In genomic region chr17:69450131-69450530, GRCh38 we compare ENCODE assay signal across 25 cellular contexts. TPM values are rescaled to one million over a fixed set of nuclear protein-coding genes. Genes with fewer than 3 reads are reported as not detected.
DNase-seq lines count a peak whose midpoint lies in the region; ATAC-seq, FAIRE-seq and TF ChIP-seq lines count a peak whose summit lies in the region.
"Had no signal": no experiment of that assay in that cellular context is flagged by ENCODE, and none has a peak within 500 bp of the region (broad histone marks: within the 10 kb centered on the region; RNA-seq: fewer than 3 reads in every experiment).

No MANE protein-coding gene starts in this region.

- H3K4me2 ChIP-seq in IMR-90 (ENCODE audit: low read depth, low read length) (no peak overlapping the region), H1 (ENCODE audit: insufficient read depth in 1 of 2, low read depth in 2 of 2, low read length in 2 of 2) (peak overlapping the region in 1 of 2 experiments; percentile 16; a peak in 1 of 4 replicates), mesendoderm (ENCODE audit: low read length) (no peak overlapping the region)
- H3K4me2 ChIP-seq: A549 had no signal

- H3K18ac ChIP-seq in IMR-90 (ENCODE audit: low read depth, low read length) (no peak overlapping the region), H1 (ENCODE audit: extremely low read depth, low read length) (peak overlapping the region; percentile 76), mesendoderm (ENCODE audit: low read length) (no peak overlapping the region)

- POLR2A ChIA-PET in IMR-90 (lab: Charles Lee; ENCODE audit: unreplicated experiment): no interaction called here
- POLR2A ChIA-PET in H1 (lab: Charles Lee; ENCODE audit: partially characterized antibody): interaction anchor here (0.6 to 1.2 kb wide), 3 partner anchors 17 to 75 kb away, joined by 3 to 7 read pairs (median 3); no protein-coding TSS in a partner anchor

- H2BK20ac ChIP-seq in IMR-90 (ENCODE audit: low read depth, low read length) (no peak overlapping the region), H1 (ENCODE audit: low read length) (peak overlapping the region; percentile 92; the same call in 1 of the 2 replicates)

- no peak overlapping the region for H2AFZ ChIP-seq in IMR-90 (replicated peaks; ENCODE audit: low read length, poor library complexity)
- no peak overlapping the region for H2AFZ ChIP-seq in H1 (ENCODE audit: low read length)
- H2AFZ ChIP-seq: GM23248 had no signal

- H3K27ac ChIP-seq in IMR-90 (ENCODE audit: insufficient read depth, low read length) (no peak overlapping the region), H1 (ENCODE audit: low read depth, low read length) (no peak overlapping the region), mesendoderm (ENCODE audit: low read depth, low read length) (no peak overlapping the region)
- H3K27ac ChIP-seq: A549; BLaER1 treated with 17β-estradiol and CSF1 and Interleukin-3, amounts not matched to agents 10 nM and 100 nM; GM23248; SJSA1 had no signal

- CTCF ChIA-PET in IMR-90 (lab: Yijun Ruan, JAX): no interaction called here
- CTCF ChIA-PET in H1 (lab: Charles Lee; ENCODE audit: partially characterized antibody): interaction anchor here (1.0 kb wide), 1 partner anchor 10 kb away, joined by 3 read pairs; no protein-coding TSS in a partner anchor

- DNase-seq in IMR-90 (no peak), H1 (ENCODE audit: low read depth in 1 of 2, low spot score in 2 of 2) (no peak), mesendoderm (no peak), NCI-H146 (lab: John Stamatoyannopoulos, UW) (no peak), Right ventricle myocardium inferior (ENCODE audit: missing footprints) (no peak)
- DNase-seq: AML-193; Caco-2; CD4-positive, alpha-beta T cell; DMS79; GF-D8; GM23248; KBM-7; MV-4-11; NCI-H1105; NCI-H1436 treated with DMSO at 0.1 percent for 48 hours; NCI-H1930; NCI-H2107; NCI-H524; NCI-H748 treated with DMSO at 0.1 percent for 48 hours had no signal

- no peak overlapping the region for H2BK120ac ChIP-seq in IMR-90 (ENCODE audit: low read depth, low read length)
- peak overlapping the region; percentile 80 for H2BK120ac ChIP-seq in H1 (replicated peaks; ENCODE audit: low read depth, low read length)
- H2BK120ac ChIP-seq in mesendoderm (ENCODE audit: low read depth, low read length): no peak overlapping the region

- H3K27me3 ChIP-seq in IMR-90 (ENCODE audit: control insufficient read depth, insufficient read depth, low read length) (no peaks in the 10 kb centered on the region), H1 (replicated peaks in 1 of 4; ENCODE audit: control insufficient read depth in 3 of 4, extremely low read depth in 1 of 4, insufficient read depth in 3 of 4, low read length in 3 of 4) (no peaks in the 10 kb centered on the region), mesendoderm (ENCODE audit: insufficient read depth, low read length, poor library complexity) (no peaks in the 10 kb centered on the region)
- H3K27me3 ChIP-seq: SJSA1 had no signal

- H3K4me1 ChIP-seq in IMR-90 (ENCODE audit: control insufficient read depth, insufficient read depth, low read length) (peaks cover 4% of the 10 kb centered on the region; the same call in 1 of the 2 replicates), H1 (replicated peaks in 1 of 4; ENCODE audit: control insufficient read depth in 3 of 4, insufficient read depth in 4 of 4, low read length in 3 of 4) (peaks cover 13 to 28% (median 25%) of the 10 kb centered on the region in 4 experiments), mesendoderm (ENCODE audit: control insufficient read depth, low read depth, low read length) (peaks cover 17% of the 10 kb centered on the region)
- H3K4me1 ChIP-seq: Caco-2 had no signal

- H4K91ac ChIP-seq in IMR-90 (ENCODE audit: insufficient read depth, low read depth, low read length): no peak overlapping the region
- peak overlapping the region; percentile 84 for H4K91ac ChIP-seq in H1 (replicated peaks; ENCODE audit: insufficient read length, low read length)

- TF ChIP-seq RAD21 in IMR-90 (IDR thresholded peaks at IDR 0.05; ENCODE audit: low read length) (no peak), H1 (IDR thresholded peaks at IDR 0.05 in 1 of 2, conservative IDR thresholded peaks at IDR 0.05 in 1 of 2; ENCODE audit: low read depth in 2 of 2, low read length in 2 of 2) (no peak)

- no peak overlapping the region for H2BK5ac ChIP-seq in IMR-90 (ENCODE audit: low read depth, low read length, poor library complexity, severe bottlenecking)
- H2BK5ac ChIP-seq in H1 (ENCODE audit: low read depth, low read length): no peak overlapping the region
- peak overlapping the region; percentile 13 for H2BK5ac ChIP-seq in mesendoderm (ENCODE audit: low read length)

- H3K4me3 ChIP-seq in IMR-90 (ENCODE audit: insufficient read depth, low read depth, low read length): no peak overlapping the region
- no peak overlapping the region for H3K4me3 ChIP-seq in H1 (ENCODE audit: extremely low read depth in 1 of 4, insufficient read depth in 2 of 4, low read depth in 3 of 4, low read length in 4 of 4)
- no peak overlapping the region for H3K4me3 ChIP-seq in mesendoderm (ENCODE audit: low read length)
- H3K4me3 ChIP-seq: A549; BLaER1 treated with 17β-estradiol and CSF1 and Interleukin-3, amounts not matched to agents 10 nM and 100 nM; GM23248; SJSA1 had no signal

- intact Hi-C loops in IMR-90 (cut with micrococcal nuclease): loop anchor here (5.0 kb wide), 1 partner anchor 98 kb away; no protein-coding TSS in a partner anchor
- intact Hi-C loops in Right ventricle myocardium inferior (cut with DNase I): no loop called here

- no peak overlapping the region for H2AK5ac ChIP-seq in IMR-90 (ENCODE audit: low read depth, low read length)
- H2AK5ac ChIP-seq in H1 (ENCODE audit: low read depth, low read length): no peak overlapping the region
- H2AK5ac ChIP-seq in mesendoderm (ENCODE audit: low read length): peak overlapping the region; percentile 79

- no TSS peak for BruUV-seq in IMR-90 (replicated peaks; lab: Mats Ljungman, UMichigan)

- H3K9ac ChIP-seq in IMR-90 (ENCODE audit: low read depth, low read length): no peak overlapping the region
- no peak overlapping the region for H3K9ac ChIP-seq in H1 (replicated peaks in 1 of 4; ENCODE audit: extremely low read depth in 1 of 4, low read depth in 3 of 4, low read length in 3 of 4)
- H3K9ac ChIP-seq in mesendoderm (ENCODE audit: low read length): no peak overlapping the region
- H3K9ac ChIP-seq: BLaER1 treated with 17β-estradiol and CSF1 and Interleukin-3, amounts not matched to agents 10 nM and 100 nM; GM23248 had no signal

- H4K5ac ChIP-seq in IMR-90 (ENCODE audit: low read depth, low read length): no peak overlapping the region
- peak overlapping the region; percentile 59 for H4K5ac ChIP-seq in H1 (ENCODE audit: insufficient read length, low read depth, low read length)
- H4K5ac ChIP-seq in mesendoderm (ENCODE audit: low read length): no peak overlapping the region

- no peaks in the 10 kb centered on the region for H3K9me1 ChIP-seq in IMR-90 (ENCODE audit: insufficient read depth, low read length)

- no peaks in the 10 kb centered on the region for H3K79me1 ChIP-seq in IMR-90 (ENCODE audit: low read depth in 1 of 2, low read length in 2 of 2)
- H3K79me1 ChIP-seq in H1 (ENCODE audit: low read depth, low read length): peaks cover 3% of the 10 kb centered on the region; the same call in 1 of the 2 replicates
- H3K79me1 ChIP-seq in mesendoderm (ENCODE audit: low read length): no peaks in the 10 kb centered on the region

- H3K23me2 ChIP-seq in H1 (ENCODE audit: low read depth, low read length): no peaks in the 10 kb centered on the region

- H2AK9ac ChIP-seq in IMR-90 (replicated peaks; ENCODE audit: low read depth, low read length, poor library complexity): peak overlapping the region; percentile 15

- peak overlapping the region; percentile 93; the same call in 1 of the 2 replicates for H2BK12ac ChIP-seq in H1 (ENCODE audit: low read depth, low read length)

- in situ Hi-C loops in IMR-90 (cut with MboI; ENCODE audit: low sequenced_read_pairs): no loop called here

- dilution Hi-C loops in IMR-90 (cut with HindIII; ENCODE audit: low sequenced_read_pairs, unreplicated experiment): no loop called here

- peak overlapping the region; percentile 77 for H3K27ac Mint-ChIP-seq in stimulated activated memory B cell treated with anti-CD40 and anti-IgM and Interleukin-4, amounts not matched to agents 10 μg/mL and 1 μg/mL and 100 μg/mL, for 72 hours
- H3K27ac Mint-ChIP-seq: CD4-positive, alpha-beta T cell had no signal

- WGBS in IMR-90 (ENCODE audit: extremely low coverage in 2 of 2, insufficient read length in 1 of 2), 2 experiments: 72% methylated on average over 2 of the region's 4 CpGs; no CpG with 5 or more reads in 1 of the 2 experiments
- WGBS in H1 (ENCODE audit: extremely low coverage in 1 of 2, insufficient coverage in 1 of 2, insufficient read length in 1 of 2, insufficient replicate concordance in 2 of 2, low coverage in 1 of 2, low lambda C conversion rate in 2 of 2, missing lambda C conversion rate in 1 of 2), 2 experiments: 29% methylated on average over 3 of the region's 4 CpGs; no CpG with 5 or more reads in 1 of the 2 experiments
- WGBS in mesendoderm (ENCODE audit: extremely low coverage, insufficient coverage, low lambda C conversion rate): no CpG with 5 or more reads among the region's 4 CpGs

- no peaks in the 10 kb centered on the region for H4K20me1 ChIP-seq in IMR-90 (ENCODE audit: insufficient read depth, low read length)
- H4K20me1 ChIP-seq in H1 (replicated peaks in 1 of 2; ENCODE audit: control insufficient read depth in 1 of 2, insufficient read depth in 2 of 2, low read length in 2 of 2): peaks cover 0 to 2% of the 10 kb centered on the region in 2 experiments

- no peak for TF ChIP-seq CTCF in IMR-90 (conservative IDR thresholded peaks at IDR 0.05; ENCODE audit: low read depth, low read length)
- no peak for TF ChIP-seq CTCF in H1 (IDR thresholded peaks at IDR 0.05; ENCODE audit: control extremely low read depth in 1 of 3, insufficient read depth in 1 of 3, low read depth in 1 of 3, low read length in 3 of 3)

- no peak for FAIRE-seq in H1 (lab: Jason Lieb, UNC)
- FAIRE-seq: A549, GM12892 had no signal

- no peak for TF ChIP-seq EP300 in H1 (IDR thresholded peaks at IDR 0.05; ENCODE audit: borderline replicate concordance in 1 of 2, low read depth in 2 of 2, low read length in 2 of 2)

- H3K56ac ChIP-seq in IMR-90 (ENCODE audit: extremely low read depth, insufficient read depth, low read length) (no peak overlapping the region), H1 (replicated peaks; ENCODE audit: insufficient read length, low read depth, low read length) (no peak overlapping the region), mesendoderm (ENCODE audit: low read length) (peak overlapping the region; percentile 36)

- H3K4me3 Mint-ChIP-seq in stimulated activated memory B cell treated with anti-CD40 and anti-IgM and Interleukin-4, amounts not matched to agents 10 μg/mL and 1 μg/mL and 100 μg/mL, for 72 hours: no peak overlapping the region
- H3K4me3 Mint-ChIP-seq: CD4-positive, alpha-beta T cell had no signal

- H2BK15ac ChIP-seq in IMR-90 (ENCODE audit: low read depth, low read length) (no peak overlapping the region), H1 (ENCODE audit: low read length) (no peak overlapping the region; the same call in 1 of the 2 replicates), mesendoderm (replicated peaks; ENCODE audit: low read depth) (peak overlapping the region; percentile 67)

- H3K79me2 ChIP-seq in H1 (ENCODE audit: control insufficient read depth in 1 of 2, insufficient read depth in 2 of 2, low read length in 2 of 2) (peaks cover 0 to 21% of the 10 kb centered on the region in 2 experiments; a peak in 2 of 4 replicates), mesendoderm (ENCODE audit: control insufficient read depth, insufficient read depth, low read length) (no peaks in the 10 kb centered on the region)

- H3K14ac ChIP-seq in IMR-90 (replicated peaks; ENCODE audit: low read depth, low read length) (no peak overlapping the region), H1 (ENCODE audit: insufficient read length) (no peak overlapping the region)

- peaks cover 31% of the 10 kb centered on the region for H3K4me1 Mint-ChIP-seq in stimulated activated memory B cell treated with anti-CD40 and anti-IgM and Interleukin-4, amounts not matched to agents 10 μg/mL and 1 μg/mL and 100 μg/mL, for 72 hours

- no peak overlapping the region for H3K4ac ChIP-seq in IMR-90 (ENCODE audit: low read depth, low read length)
- H3K4ac ChIP-seq in H1 (replicated peaks; ENCODE audit: insufficient read length, low read depth, low read length): no peak overlapping the region
- no peak overlapping the region for H3K4ac ChIP-seq in mesendoderm (ENCODE audit: low read depth, low read length)

- H3K23ac ChIP-seq in IMR-90 (ENCODE audit: low read depth, low read length): no peak overlapping the region
- H3K23ac ChIP-seq in H1 (ENCODE audit: insufficient read length): no peak overlapping the region
- no peak overlapping the region for H3K23ac ChIP-seq in mesendoderm (ENCODE audit: low read length)

- no peaks in the 10 kb centered on the region for H3K36me3 Mint-ChIP-seq in stimulated activated memory B cell treated with anti-CD40 and anti-IgM and Interleukin-4, amounts not matched to agents 10 μg/mL and 1 μg/mL and 100 μg/mL, for 72 hours

- no peak for ATAC-seq in IMR-90 (ENCODE audit: low read depth)
- no peak for ATAC-seq in stimulated activated memory B cell treated with anti-CD40 and anti-IgM and Interleukin-4, amounts not matched to agents 10 μg/mL and 1 μg/mL and 100 μg/mL, for 72 hours
- ATAC-seq in HG03520 (IDR thresholded peaks at IDR 0.05; ENCODE audit: unreplicated experiment): no peak
- ATAC-seq in Right ventricle myocardium inferior: no peak

- H3K36me3 ChIP-seq in IMR-90 (ENCODE audit: control insufficient read depth, insufficient read depth, low read length): no peaks in the 10 kb centered on the region
- no peaks in the 10 kb centered on the region for H3K36me3 ChIP-seq in H1 (ENCODE audit: control insufficient read depth in 2 of 4, insufficient read depth in 4 of 4, low read length in 3 of 4)
- H3K36me3 ChIP-seq in mesendoderm (ENCODE audit: control insufficient read depth, insufficient read depth, low read length): no peaks in the 10 kb centered on the region
- H3K36me3 ChIP-seq: BLaER1 treated with 17β-estradiol and CSF1 and Interleukin-3, amounts not matched to agents 10 nM and 100 nM; SJSA1 had no signal

- no peaks in the 10 kb centered on the region for H3K9me3 Mint-ChIP-seq in stimulated activated memory B cell treated with anti-CD40 and anti-IgM and Interleukin-4, amounts not matched to agents 10 μg/mL and 1 μg/mL and 100 μg/mL, for 72 hours
- H3K9me3 Mint-ChIP-seq: CD4-positive, alpha-beta T cell had no signal

- H4K8ac ChIP-seq in IMR-90 (ENCODE audit: low read depth in 2 of 2, low read length in 2 of 2) (no peak overlapping the region), H1 (ENCODE audit: extremely low read depth, insufficient read depth, low read length) (no peak overlapping the region), mesendoderm (ENCODE audit: low read depth, low read length) (no peak overlapping the region)

- no peaks in the 10 kb centered on the region for H3K27me3 Mint-ChIP-seq in stimulated activated memory B cell treated with anti-CD40 and anti-IgM and Interleukin-4, amounts not matched to agents 10 μg/mL and 1 μg/mL and 100 μg/mL, for 72 hours
- H3K27me3 Mint-ChIP-seq: CD4-positive, alpha-beta T cell had no signal

- TF ChIP-seq POLR2A in IMR-90 (IDR thresholded peaks at IDR 0.05; ENCODE audit: low read depth, low read length) (no peak), H1 (IDR thresholded peaks at IDR 0.05; ENCODE audit: control extremely low read depth in 1 of 2, low read depth in 2 of 2, low read length in 2 of 2) (no peak)

- H3K9me3 ChIP-seq in IMR-90 (ENCODE audit: control insufficient read depth, insufficient read depth, low read length) (no peaks in the 10 kb centered on the region), H1 (ENCODE audit: insufficient read depth in 2 of 2, low read depth in 1 of 2, low read length in 1 of 2) (no peaks in the 10 kb centered on the region)
- H3K9me3 ChIP-seq: A549, Caco-2, SJSA1 had no signal

RNA-seq across cellular contexts. Expression of gene MAP2K6, which starts 35.6 kb away (rescaled TPM):
- 3.6 and 5.7 TPM in 2 replicates for total RNA-seq in IMR-90 (2012; rRNA removed)
- polyA plus RNA-seq in IMR-90 (2012; rRNA removed): 1.8 and 2.4 TPM in 2 replicates
- polyA plus RNA-seq in IMR-90 (2012; cell fraction: cytosol; rRNA removed): 0.65 and 0.92 TPM in 2 replicates
- polyA plus RNA-seq in IMR-90 (2012; cell fraction: nucleus; rRNA removed; ENCODE audit: low replicate concordance): 0.29 and 1.1 TPM in 2 replicates
- total RNA-seq in H1 (2021; fragmentation: NEBNext Ultra II Directional; extraction: Animal tissue kit (Norgen Biotek cat#: 25700)): 42.2 and 44.1 TPM in 2 replicates
- polyA plus RNA-seq in H1 (2011; rRNA removed): 6.7 and 11.0 TPM in 2 replicates
- polyA plus RNA-seq in H1 (2011; cell fraction: cytosol; rRNA removed): 14.2 TPM
- 10.1 TPM for polyA plus RNA-seq in H1 (2011; cell fraction: nucleus; rRNA removed)
- polyA plus RNA-seq in H1 (2012, experiment 1 of 2): 18.1 to 22.4 TPM (median 20.9 TPM) in 4 replicates
- polyA plus RNA-seq in H1 (2012, experiment 2 of 2): 1.7 TPM
- 17.1 TPM for polyA plus RNA-seq in H1 (2013, experiment 1 of 2)
- 15.5 TPM for polyA plus RNA-seq in H1 (2013, experiment 2 of 2)
- polyA minus RNA-seq in H1 (2011; rRNA and poly(A)+ RNA removed): 54.7 and 71.0 TPM in 2 replicates
- polyA minus RNA-seq in H1 (2011; cell fraction: cytosol; rRNA and poly(A)+ RNA removed): 16.1 TPM
- polyA minus RNA-seq in H1 (2011; cell fraction: nucleus; rRNA and poly(A)+ RNA removed): 31.7 TPM
- polyA plus RNA-seq in mesendoderm (2013, experiment 1 of 2): 7.1 TPM
- 7.7 TPM for polyA plus RNA-seq in mesendoderm (2013, experiment 2 of 2)
- total RNA-seq in Right ventricle myocardium inferior: 3.8 TPM
